20 cellular contexts compared by ENCODE assay signal in the genomic region with DNA sequence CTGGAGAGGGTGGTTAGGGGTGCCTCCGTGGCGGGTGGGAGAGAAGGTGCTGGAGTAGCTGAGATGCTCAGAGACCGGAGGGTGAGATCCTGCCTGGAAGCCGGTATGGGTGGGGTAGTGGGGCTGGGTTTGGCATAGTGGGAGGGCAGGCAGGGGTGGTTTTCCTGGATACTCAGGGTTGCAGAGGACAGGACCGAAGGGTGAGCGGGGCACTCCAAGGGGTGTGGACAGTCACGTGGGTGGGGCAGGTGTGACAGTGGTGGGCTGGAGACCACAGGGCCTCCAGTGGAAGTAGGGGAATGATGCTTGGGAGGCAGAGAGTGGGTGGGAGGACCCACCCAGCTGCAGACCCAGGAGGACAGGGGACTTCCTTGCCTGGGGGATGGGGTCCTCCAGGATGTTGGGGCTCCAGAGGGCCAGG. TPM values are rescaled to one million over a fixed set of nuclear protein-coding genes. Genes with fewer than 3 reads are reported as not detected.
A peak's percentile ranks its signal among the peaks of the same experiment; 100 is the strongest.
DNase-seq lines count a peak whose midpoint lies in the region; ATAC-seq and TF ChIP-seq lines count a peak whose summit lies in the region.
"Had no signal": no experiment of that assay in that cellular context is flagged by ENCODE, and none has a peak within 500 bp of the region (broad histone marks: within the 10 kb centered on the region; RNA-seq: fewer than 3 reads in every experiment).

No MANE protein-coding gene starts in this region.

- peaks cover 4% of the 10 kb centered on the region for H3K27me3 Mint-ChIP-seq in activated CD4-positive, alpha-beta memory T cell treated with anti-CD3 and anti-CD28 coated beads, Interleukin-2, amount 10 ng/mL, durations not matched to agents 7 days and 5 days
- no peaks in the 10 kb centered on the region for H3K27me3 Mint-ChIP-seq in activated CD4-positive, alpha-beta memory T cell treated with anti-CD3 and anti-CD28 coated beads for 36 hours
- H3K27me3 Mint-ChIP-seq in effector memory CD8-positive, alpha-beta T cell, result no peaks in the 10 kb centered on the region
- H3K27me3 Mint-ChIP-seq in stimulated activated naive B cell treated with anti-CD40 and anti-IgM and Interleukin-4, amounts not matched to agents 10 μg/mL and 1 μg/mL and 100 μg/mL, for 72 hours, result no peaks in the 10 kb centered on the region
- H3K27me3 Mint-ChIP-seq: CD4-positive, alpha-beta T cell had no signal

- no peaks in the 10 kb centered on the region for H3K9me3 Mint-ChIP-seq in activated CD4-positive, alpha-beta memory T cell treated with anti-CD3 and anti-CD28 coated beads, Interleukin-2, amount 10 ng/mL, durations not matched to agents 7 days and 5 days
- no peaks in the 10 kb centered on the region for H3K9me3 Mint-ChIP-seq in activated CD4-positive, alpha-beta memory T cell treated with anti-CD3 and anti-CD28 coated beads for 36 hours
- H3K9me3 Mint-ChIP-seq in effector memory CD8-positive, alpha-beta T cell, result no peaks in the 10 kb centered on the region
- no peaks in the 10 kb centered on the region for H3K9me3 Mint-ChIP-seq in stimulated activated naive B cell treated with anti-CD40 and anti-IgM and Interleukin-4, amounts not matched to agents 10 μg/mL and 1 μg/mL and 100 μg/mL, for 72 hours
- H3K9me3 Mint-ChIP-seq: CD4-positive, alpha-beta T cell had no signal

- H3K4me1 ChIP-seq in HEK293 (ENCODE audit: control insufficient read depth, insufficient read depth, low read length), result no peaks in the 10 kb centered on the region
- H3K4me1 ChIP-seq: BE2C had no signal

- H3K27ac Mint-ChIP-seq in activated CD4-positive, alpha-beta memory T cell treated with anti-CD3 and anti-CD28 coated beads, Interleukin-2, amount 10 ng/mL, durations not matched to agents 7 days and 5 days, result no peak overlapping the region
- no peak overlapping the region for H3K27ac Mint-ChIP-seq in activated CD4-positive, alpha-beta memory T cell treated with anti-CD3 and anti-CD28 coated beads for 36 hours
- peak overlapping the region in 1 of 2 donors; percentile 88 for H3K27ac Mint-ChIP-seq in effector memory CD8-positive, alpha-beta T cell
- H3K27ac Mint-ChIP-seq in stimulated activated naive B cell treated with anti-CD40 and anti-IgM and Interleukin-4, amounts not matched to agents 10 μg/mL and 1 μg/mL and 100 μg/mL, for 72 hours, result no peak overlapping the region
- H3K27ac Mint-ChIP-seq: CD4-positive, alpha-beta T cell; GM23338 had no signal

- peaks cover 2% of the 10 kb centered on the region for H3K4me1 Mint-ChIP-seq in activated CD4-positive, alpha-beta memory T cell treated with anti-CD3 and anti-CD28 coated beads, Interleukin-2, amount 10 ng/mL, durations not matched to agents 7 days and 5 days
- no peaks in the 10 kb centered on the region for H3K4me1 Mint-ChIP-seq in activated CD4-positive, alpha-beta memory T cell treated with anti-CD3 and anti-CD28 coated beads for 36 hours (ENCODE audit: low read depth)
- peaks cover 3 to 23% of the 10 kb centered on the region in 2 donors for H3K4me1 Mint-ChIP-seq in effector memory CD8-positive, alpha-beta T cell (ENCODE audit: low read depth in 2 of 2)
- H3K4me1 Mint-ChIP-seq in stimulated activated naive B cell treated with anti-CD40 and anti-IgM and Interleukin-4, amounts not matched to agents 10 μg/mL and 1 μg/mL and 100 μg/mL, for 72 hours, result no peaks in the 10 kb centered on the region
- H3K4me1 Mint-ChIP-seq: GM23338 had no signal

- CTCF ChIA-PET in activated CD4-positive, alpha-beta memory T cell treated with anti-CD3 and anti-CD28 coated beads, Interleukin-2, amount 10 ng/mL, durations not matched to agents 7 days and 5 days (lab: Charles Lee), result no interaction called here
- CTCF ChIA-PET in activated CD4-positive, alpha-beta memory T cell treated with anti-CD3 and anti-CD28 coated beads for 36 hours (lab: Charles Lee), result no interaction called here
- CTCF ChIA-PET in HEK293 (lab: Yijun Ruan, JAX), result no interaction called here

- H3K4me3 Mint-ChIP-seq in activated CD4-positive, alpha-beta memory T cell treated with anti-CD3 and anti-CD28 coated beads, Interleukin-2, amount 10 ng/mL, durations not matched to agents 7 days and 5 days, result no peak overlapping the region
- no peak overlapping the region for H3K4me3 Mint-ChIP-seq in activated CD4-positive, alpha-beta memory T cell treated with anti-CD3 and anti-CD28 coated beads for 36 hours
- peak overlapping the region; percentile 45 to 87 for H3K4me3 Mint-ChIP-seq in effector memory CD8-positive, alpha-beta T cell
- H3K4me3 Mint-ChIP-seq in stimulated activated naive B cell treated with anti-CD40 and anti-IgM and Interleukin-4, amounts not matched to agents 10 μg/mL and 1 μg/mL and 100 μg/mL, for 72 hours, result no peak overlapping the region
- H3K4me3 Mint-ChIP-seq: CD4-positive, alpha-beta T cell; GM23338 had no signal

- H3K9me3 ChIP-seq in HEK293 (ENCODE audit: control insufficient read depth, insufficient read depth, low read depth, low read length), result no peaks in the 10 kb centered on the region
- H3K9me3 ChIP-seq: BE2C had no signal

- no peak for ATAC-seq in effector memory CD8-positive, alpha-beta T cell (replicated peaks)
- ATAC-seq in stimulated activated naive B cell treated with anti-CD40 and anti-IgM and Interleukin-4, amounts not matched to agents 10 μg/mL and 1 μg/mL and 100 μg/mL, for 72 hours (replicated peaks), result no peak
- ATAC-seq: GM23338, HCT116 had no signal

- peak; percentile 14 for DNase-seq in activated CD4-positive, alpha-beta memory T cell treated with anti-CD3 and anti-CD28 coated beads, Interleukin-2, amount 10 ng/mL, durations not matched to agents 7 days and 5 days
- no peak for DNase-seq in activated CD4-positive, alpha-beta memory T cell treated with anti-CD3 and anti-CD28 coated beads for 36 hours
- no peak for DNase-seq in effector memory CD8-positive, alpha-beta T cell
- DNase-seq in posterior vena cava (ENCODE audit: low spot score) (peak; percentile 30), amygdala (lab: John Stamatoyannopoulos, UW) (no peak)
- DNase-seq in NK-92 treated with Interleukin-12 subunit alpha and Interleukin-12 subunit beta, amount 100 ng/mL, for 24 hours (lab: John Stamatoyannopoulos, UW), result no peak
- no peak for DNase-seq in stimulated activated naive B cell treated with anti-CD40 and anti-IgM and Interleukin-4, amounts not matched to agents 10 μg/mL and 1 μg/mL and 100 μg/mL, for 72 hours
- DNase-seq: 8988T; BE2C; CD4-positive, alpha-beta T cell; DND-41; KBM-7; NCI-H1436 treated with DMSO at 0.1 percent for 48 hours; NCI-H2081 treated with DMSO at 0.1 percent for 48 hours; NCI-H510A; NCI-H82 had no signal

- no peak overlapping the region for H3K4me3 ChIP-seq in HEK293 (ENCODE audit: low read depth, low read length)
- H3K4me3 ChIP-seq: GM23338 had no signal

- no peak for TF ChIP-seq CTCF in HEK293 (tag by site-specific recombination; IDR thresholded peaks at IDR 0.05)

- H3K36me3 Mint-ChIP-seq in activated CD4-positive, alpha-beta memory T cell treated with anti-CD3 and anti-CD28 coated beads, Interleukin-2, amount 10 ng/mL, durations not matched to agents 7 days and 5 days (ENCODE audit: low read depth), result no peaks in the 10 kb centered on the region
- no peaks in the 10 kb centered on the region for H3K36me3 Mint-ChIP-seq in activated CD4-positive, alpha-beta memory T cell treated with anti-CD3 and anti-CD28 coated beads for 36 hours
- H3K36me3 Mint-ChIP-seq in effector memory CD8-positive, alpha-beta T cell (ENCODE audit: insufficient read depth), result peaks cover 46% of the 10 kb centered on the region
- peaks cover 0 to 5% of the 10 kb centered on the region in 2 donors for H3K36me3 Mint-ChIP-seq in stimulated activated naive B cell treated with anti-CD40 and anti-IgM and Interleukin-4, amounts not matched to agents 10 μg/mL and 1 μg/mL and 100 μg/mL, for 72 hours

- intact Hi-C loops in activated CD4-positive, alpha-beta memory T cell treated with anti-CD3 and anti-CD28 coated beads for 36 hours (cut with micrococcal nuclease), result no loop called here
- intact Hi-C loops in posterior vena cava (cut with DNase I), result no loop called here

- H3K27ac ChIP-seq in HEK293 (ENCODE audit: extremely low read depth, low read depth, low read length), result no peak overlapping the region

- POLR2A ChIA-PET in activated CD4-positive, alpha-beta memory T cell treated with anti-CD3 and anti-CD28 coated beads, Interleukin-2, amount 10 ng/mL, durations not matched to agents 7 days and 5 days (lab: Charles Lee), result no interaction called here
- POLR2A ChIA-PET in activated CD4-positive, alpha-beta memory T cell treated with anti-CD3 and anti-CD28 coated beads for 36 hours (lab: Charles Lee), result no interaction called here
- POLR2A ChIA-PET in HEK293 (lab: Yijun Ruan, JAX), result no interaction called here

- no peaks in the 10 kb centered on the region for H3K36me3 ChIP-seq in HEK293 (ENCODE audit: control insufficient read depth in 2 of 2, insufficient read depth in 1 of 2, low read length in 2 of 2)
- H3K36me3 ChIP-seq: BE2C had no signal

TF ChIP-seq in HEK293, 187 proteins besides CTCF, POLR2A, EP300 and RAD21:
- TF ChIP-seq KLF8 (tag by site-specific recombination; IDR thresholded peaks at IDR 0.05), result peak; percentile 26; the same call in 1 of the 2 replicates
- no peak for TF ChIP-seq ZNF654 (tag by site-specific recombination; IDR thresholded peaks at IDR 0.05; ENCODE audit: low read depth)
- peak; percentile 53 for TF ChIP-seq EGR2 (tag by site-specific recombination; IDR thresholded peaks at IDR 0.05; ENCODE audit: low read depth)
- peak; percentile 45 for TF ChIP-seq ZFHX2 (tag by site-specific recombination; conservative IDR thresholded peaks at IDR 0.05)
- TF ChIP-seq ZNF394 (tag by site-specific recombination; IDR thresholded peaks at IDR 0.05; ENCODE audit: borderline replicate concordance), result peak; percentile 41; the same call in 1 of the 2 replicates

RNA-seq across cellular contexts. Expression of a gene that starts 1.9 kb away (rescaled TPM):
- total RNA-seq in activated CD4-positive, alpha-beta memory T cell treated with anti-CD3 and anti-CD28 coated beads, Interleukin-2, amount 10 ng/mL, durations not matched to agents 7 days and 5 days, result 10 to 100 TPM; 15.3 to 15.4 TPM
- total RNA-seq in activated CD4-positive, alpha-beta memory T cell treated with anti-CD3 and anti-CD28 coated beads for 36 hours, result 1 to 10 TPM; 5.4 to 6.2 TPM
- 1 to 10 TPM; 2.9 to 3.4 TPM for total RNA-seq in posterior vena cava

RNA-seq across cellular contexts. Expression of a gene that starts 31.2 kb away (rescaled TPM):
- total RNA-seq in activated CD4-positive, alpha-beta memory T cell treated with anti-CD3 and anti-CD28 coated beads, Interleukin-2, amount 10 ng/mL, durations not matched to agents 7 days and 5 days, result not detected
- not detected for total RNA-seq in activated CD4-positive, alpha-beta memory T cell treated with anti-CD3 and anti-CD28 coated beads for 36 hours
- under 1 TPM; 0.14 to 0.19 TPM for total RNA-seq in posterior vena cava
- total RNA-seq: CD4-positive, alpha-beta T cell; M059J had no signal

Comparison
In these comparisons a context has a peak if more than half of its experiments do, and no peak if none do; other contexts are left out.
1. DNase-seq: peak in activated CD4-positive, alpha-beta memory T cell treated with anti-CD3 and anti-CD28 coated beads, Interleukin-2, amount 10 ng/mL, durations not matched to agents 7 days and 5 days (single experiment) and posterior vena cava (single experiment); none in activated CD4-positive, alpha-beta memory T cell treated with anti-CD3 and anti-CD28 coated beads for 36 hours (single experiment), effector memory CD8-positive, alpha-beta T cell (0 of 3), NK-92 treated with Interleukin-12 subunit alpha and Interleukin-12 subunit beta, amount 100 ng/mL, for 24 hours (single experiment), amygdala (0 of 56) and stimulated activated naive B cell treated with anti-CD40 and anti-IgM and Interleukin-4, amounts not matched to agents 10 μg/mL and 1 μg/mL and 100 μg/mL, for 72 hours (single experiment).
2. H3K4me3 Mint-ChIP-seq: peak in effector memory CD8-positive, alpha-beta T cell (2 of 2); none in activated CD4-positive, alpha-beta memory T cell treated with anti-CD3 and anti-CD28 coated beads, Interleukin-2, amount 10 ng/mL, durations not matched to agents 7 days and 5 days (single experiment), activated CD4-positive, alpha-beta memory T cell treated with anti-CD3 and anti-CD28 coated beads for 36 hours (single experiment) and stimulated activated naive B cell treated with anti-CD40 and anti-IgM and Interleukin-4, amounts not matched to agents 10 μg/mL and 1 μg/mL and 100 μg/mL, for 72 hours (0 of 2).